23 cellular contexts compared by ENCODE assay signal in the genomic region with DNA sequence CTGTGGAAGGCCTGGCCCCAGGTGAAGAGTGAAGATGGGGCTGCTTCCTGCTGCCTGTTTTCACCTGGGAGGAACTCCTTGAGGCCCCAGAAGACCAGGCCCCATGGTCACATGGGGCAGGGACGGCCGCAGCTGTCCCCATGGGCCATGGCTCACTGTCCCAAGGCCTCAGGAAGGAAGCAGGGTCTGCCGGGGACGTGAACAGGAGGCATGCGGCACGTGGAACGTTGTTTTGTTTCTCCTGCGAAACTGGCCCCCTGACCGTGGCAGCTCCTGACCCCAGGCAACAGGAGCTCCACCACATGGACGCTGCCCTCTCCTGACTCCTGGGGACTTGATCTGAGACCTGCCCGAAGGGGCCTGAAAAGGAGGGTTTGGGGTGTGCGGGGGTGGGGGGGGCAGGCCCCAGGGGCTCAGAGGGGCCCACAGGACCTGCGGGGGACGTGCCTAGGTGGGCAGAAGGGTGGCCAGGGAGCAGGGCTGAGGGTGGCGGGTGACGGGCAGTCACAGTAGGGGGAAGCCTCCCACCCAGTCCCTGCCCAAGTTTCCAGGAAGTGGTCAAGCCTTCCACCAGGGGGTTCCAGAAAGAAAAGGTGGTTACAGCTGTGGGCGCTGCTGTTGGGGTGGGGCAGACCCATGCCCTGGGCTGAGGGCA. TPM values are rescaled to one million over a fixed set of nuclear protein-coding genes. Genes with fewer than 3 reads are reported as not detected.
DNase-seq lines count a peak whose midpoint lies in the region; ATAC-seq, FAIRE-seq and TF ChIP-seq lines count a peak whose summit lies in the region.
"Had no signal": no experiment of that assay in that cellular context is flagged by ENCODE, and none has a peak within 500 bp of the region (broad histone marks: within the 10 kb centered on the region; RNA-seq: fewer than 3 reads in every experiment).

No MANE protein-coding gene starts in this region.

- no peaks in the 10 kb centered on the region for H3K9me3 Mint-ChIP-seq in natural killer cell
- no peaks in the 10 kb centered on the region for H3K9me3 Mint-ChIP-seq in natural killer cell treated with Interleukin-12 subunit alpha and Interleukin-12 subunit beta and Interleukin-15 and Interleukin-18, amount 100 ng/mL, for 72 hours
- no peaks in the 10 kb centered on the region for H3K9me3 Mint-ChIP-seq in immature natural killer cell
- H3K9me3 Mint-ChIP-seq: CD4-positive, CD25-positive, alpha-beta regulatory T cell; CD8-positive, alpha-beta memory T cell; IgD-negative memory B cell had no signal

- H3K9me3 ChIP-seq in mucosa of descending colon (no peaks in the 10 kb centered on the region), small intestine (ENCODE audit: control insufficient read depth, low read depth) (no peaks in the 10 kb centered on the region)
- H3K9me3 ChIP-seq: HAP-1 had no signal

- DNase-seq in natural killer cell (no peak), LNCaP clone FGC (ENCODE audit: low read depth) (no peak), immature natural killer cell (peak; percentile 22 to 28 (median 23)), mucosa of descending colon (no peak), small intestine (no peak), OCI-M2 (lab: John Stamatoyannopoulos, UW; ENCODE audit: unreplicated experiment) (no peak)
- DNase-seq in natural killer cell treated with Interleukin-12 subunit alpha and Interleukin-12 subunit beta and Interleukin-15 and Interleukin-18, amount 100 ng/mL, for 72 hours (ENCODE audit: low spot score) = no peak
- DNase-seq: 8988T; C1 segment of cervical spinal cord; CD4-positive, CD25-positive, alpha-beta regulatory T cell; CD8-positive, alpha-beta memory T cell; COR-L47; DMS 273 treated with DMSO at 0.1 percent for 48 hours; DMS53; GM23248 had no signal

- no peak for FAIRE-seq in small intestine (lab: Jason Lieb, UNC)
- FAIRE-seq: G401.6, GM12891, HTR-8/SVneo had no signal

- no peaks in the 10 kb centered on the region for H3K4me1 ChIP-seq in mucosa of descending colon (ENCODE audit: low read depth)
- H3K4me1 ChIP-seq in small intestine (ENCODE audit: control insufficient read depth in 2 of 2, insufficient read depth in 1 of 2, low read depth in 1 of 2, low read length in 1 of 2) = no peaks in the 10 kb centered on the region
- H3K4me1 ChIP-seq: HAP-1 had no signal

- H3K27ac Mint-ChIP-seq in natural killer cell (peak overlapping the region in 1 of 2 donors; percentile 54), immature natural killer cell (peak overlapping the region in 2 of 6 donors; percentile 35 to 58)
- H3K27ac Mint-ChIP-seq in natural killer cell treated with Interleukin-12 subunit alpha and Interleukin-12 subunit beta and Interleukin-15 and Interleukin-18, amount 100 ng/mL, for 72 hours = no peak overlapping the region
- H3K27ac Mint-ChIP-seq: CD4-positive, CD25-positive, alpha-beta regulatory T cell; IgD-negative memory B cell had no signal

- peak in 2 of 3 donors; percentile 15 to 50 for ATAC-seq in natural killer cell
- no peak for ATAC-seq in natural killer cell treated with Interleukin-12 subunit alpha and Interleukin-12 subunit beta and Interleukin-15 and Interleukin-18, amount 100 ng/mL, for 72 hours
- ATAC-seq in mucosa of descending colon = no peak

- intact Hi-C loops in natural killer cell (cut with micrococcal nuclease) = no loop called here
- intact Hi-C loops in mucosa of descending colon (cut with DNase I, micrococcal nuclease) = no loop called here

- no peak for TF ChIP-seq CTCF in natural killer cell (IDR thresholded peaks at IDR 0.05)
- 0 out of 2 replicates have a peak, but pooled peaks have one; percentile 9 for TF ChIP-seq CTCF in LNCaP clone FGC (IDR thresholded peaks at IDR 0.05; ENCODE audit: control insufficient read depth, extremely low read depth, insufficient read depth)
- TF ChIP-seq CTCF in mucosa of descending colon (IDR thresholded peaks at IDR 0.05) = no peak

- H3K4me3 ChIP-seq in LNCaP clone FGC (ENCODE audit: low read depth, low read length) = no peak overlapping the region
- no peak overlapping the region for H3K4me3 ChIP-seq in mucosa of descending colon
- no peak overlapping the region for H3K4me3 ChIP-seq in small intestine (ENCODE audit: low read depth in 1 of 2, low read length in 2 of 2)
- H3K4me3 ChIP-seq: GM23248, HAP-1 had no signal

- no peaks in the 10 kb centered on the region for H3K27me3 Mint-ChIP-seq in natural killer cell (ENCODE audit: low read depth in 2 of 2)
- no peaks in the 10 kb centered on the region for H3K27me3 Mint-ChIP-seq in natural killer cell treated with Interleukin-12 subunit alpha and Interleukin-12 subunit beta and Interleukin-15 and Interleukin-18, amount 100 ng/mL, for 72 hours
- peaks cover 0 to 3% (median 0%) of the 10 kb centered on the region in 3 donors for H3K27me3 Mint-ChIP-seq in immature natural killer cell (ENCODE audit: low read depth in 3 of 3)
- H3K27me3 Mint-ChIP-seq: CD4-positive, CD25-positive, alpha-beta regulatory T cell; CD8-positive, alpha-beta memory T cell; IgD-negative memory B cell had no signal

- no peak overlapping the region for H3K27ac ChIP-seq in small intestine (ENCODE audit: low read depth in 1 of 2, low read length in 1 of 2)
- H3K27ac ChIP-seq: GM23248 had no signal

- H3K4me3 Mint-ChIP-seq in natural killer cell (no peak overlapping the region), immature natural killer cell (no peak overlapping the region)
- H3K4me3 Mint-ChIP-seq in natural killer cell treated with Interleukin-12 subunit alpha and Interleukin-12 subunit beta and Interleukin-15 and Interleukin-18, amount 100 ng/mL, for 72 hours = no peak overlapping the region
- H3K4me3 Mint-ChIP-seq: CD4-positive, CD25-positive, alpha-beta regulatory T cell; CD8-positive, alpha-beta memory T cell; IgD-negative memory B cell had no signal

- H3K4me1 Mint-ChIP-seq in natural killer cell (peaks cover 14 to 20% of the 10 kb centered on the region in 2 donors), immature natural killer cell (peaks cover 5 to 13% of the 10 kb centered on the region in 2 donors)
- H3K4me1 Mint-ChIP-seq in natural killer cell treated with Interleukin-12 subunit alpha and Interleukin-12 subunit beta and Interleukin-15 and Interleukin-18, amount 100 ng/mL, for 72 hours (ENCODE audit: low read depth in 2 of 2) = peaks cover 0 to 3% of the 10 kb centered on the region in 2 donors
- H3K4me1 Mint-ChIP-seq: CD4-positive, CD25-positive, alpha-beta regulatory T cell had no signal

- H3K27me3 ChIP-seq in small intestine (ENCODE audit: control insufficient read depth in 2 of 2, insufficient read depth in 2 of 2, low read length in 2 of 2) = no peaks in the 10 kb centered on the region

- WGBS in small intestine, 3 donors = 85 to 94% (median 87%) methylated on average over 17 of the region's 17 CpGs

- no peaks in the 10 kb centered on the region for H3K36me3 ChIP-seq in mucosa of descending colon (ENCODE audit: low read depth)
- peaks cover 0 to 6% of the 10 kb centered on the region in 2 donors for H3K36me3 ChIP-seq in small intestine (ENCODE audit: control insufficient read depth in 2 of 2, insufficient read depth in 2 of 2, low read length in 2 of 2)

- H3K36me3 Mint-ChIP-seq in natural killer cell (no peaks in the 10 kb centered on the region), immature natural killer cell (peaks cover 0 to 3% (median 3%) of the 10 kb centered on the region in 3 donors)
- no peaks in the 10 kb centered on the region for H3K36me3 Mint-ChIP-seq in natural killer cell treated with Interleukin-12 subunit alpha and Interleukin-12 subunit beta and Interleukin-15 and Interleukin-18, amount 100 ng/mL, for 72 hours
- H3K36me3 Mint-ChIP-seq: IgD-negative memory B cell had no signal

RNA-seq across cellular contexts. Expression of a gene that starts 41.4 kb away (rescaled TPM):
- not detected for total RNA-seq in natural killer cell
- not detected for total RNA-seq in natural killer cell treated with Interleukin-12 subunit alpha and Interleukin-12 subunit beta and Interleukin-15 and Interleukin-18, amount 100 ng/mL, for 72 hours
- polyA plus RNA-seq in immature natural killer cell = not detected
- not detected for total RNA-seq in mucosa of descending colon
- polyA plus RNA-seq in small intestine = under 1 TPM in 1 of 3 donors, not detected in 2; 0.85 TPM
- total RNA-seq: A673; CD4-positive, CD25-positive, alpha-beta regulatory T cell; CD8-positive, alpha-beta memory T cell; GM23248; H4 had no signal
- polyA plus RNA-seq: CD4-positive, CD25-positive, alpha-beta regulatory T cell; CD8-positive, alpha-beta memory T cell; GM23248; IgD-negative memory B cell had no signal

RNA-seq across cellular contexts. Expression of a gene that starts 49.6 kb away (rescaled TPM):
- not detected for total RNA-seq in natural killer cell
- total RNA-seq in natural killer cell treated with Interleukin-12 subunit alpha and Interleukin-12 subunit beta and Interleukin-15 and Interleukin-18, amount 100 ng/mL, for 72 hours = not detected
- not detected for polyA plus RNA-seq in immature natural killer cell
- total RNA-seq in mucosa of descending colon = 1 to 10 TPM in 1 of 3 donors, under 1 TPM in 2; 0.19 to 1.4 (median 0.32) TPM
- polyA plus RNA-seq in small intestine = 1 to 10 TPM in 1 of 3 donors, not detected in 2; 1.9 TPM
- total RNA-seq: A673; CD4-positive, CD25-positive, alpha-beta regulatory T cell; CD8-positive, alpha-beta memory T cell; GM23248; H4 had no signal
- polyA plus RNA-seq: AG04450; CD4-positive, CD25-positive, alpha-beta regulatory T cell; CD8-positive, alpha-beta memory T cell; GM23248; IgD-negative memory B cell had no signal

Comparison
In these comparisons a context has a peak if more than half of its experiments do, and no peak if none do; other contexts are left out.
1. ATAC-seq: peak in natural killer cell (2 of 3); none in natural killer cell treated with Interleukin-12 subunit alpha and Interleukin-12 subunit beta and Interleukin-15 and Interleukin-18, amount 100 ng/mL, for 72 hours (0 of 2) and mucosa of descending colon (single experiment).
2. DNase-seq: peak in immature natural killer cell (3 of 3); none in natural killer cell (single experiment), natural killer cell treated with Interleukin-12 subunit alpha and Interleukin-12 subunit beta and Interleukin-15 and Interleukin-18, amount 100 ng/mL, for 72 hours (single experiment), LNCaP clone FGC (single experiment), mucosa of descending colon (0 of 3), small intestine (single experiment) and OCI-M2 (single experiment).